1 cellular context compared by ENCODE assay signal in genomic region chr22:20093437-20093836, GRCh38.
TF ChIP-seq lines count a peak whose summit lies in the region.

No MANE protein-coding gene starts in this region.

TF ChIP-seq in SK-N-SH, 30 proteins besides CTCF, POLR2A, EP300 and RAD21:
- TF ChIP-seq YY1 (IDR thresholded peaks at IDR 0.05; ENCODE audit: low read depth) = no peak
- no peak for TF ChIP-seq REST (IDR thresholded peaks at IDR 0.05; ENCODE audit: low read depth, low read length)
- TF ChIP-seq GATA2 (CRISPR knock-in tag; IDR thresholded peaks at IDR 0.05) = no peak
- TF ChIP-seq MXI1 (IDR thresholded peaks at IDR 0.05; ENCODE audit: low read depth, low read length) = no peak
- no peak for TF ChIP-seq RXRA (IDR thresholded peaks at IDR 0.05; ENCODE audit: borderline replicate concordance, low read depth)
- TF ChIP-seq PBX3 (IDR thresholded peaks at IDR 0.05) = no peak
- no peak for TF ChIP-seq ZBTB33 (IDR thresholded peaks at IDR 0.05; ENCODE audit: borderline replicate concordance, low read depth)
- TF ChIP-seq TAF1 (IDR thresholded peaks at IDR 0.05; ENCODE audit: borderline replicate concordance, low read depth, low read length) = no peak
- no peak for TF ChIP-seq TEAD4 (IDR thresholded peaks at IDR 0.05; ENCODE audit: borderline replicate concordance, insufficient read depth)
- TF ChIP-seq POLR2AphosphoS5 (IDR thresholded peaks at IDR 0.05; ENCODE audit: low read depth, low read length) = no peak
- TF ChIP-seq CHD2 (IDR thresholded peaks at IDR 0.05; ENCODE audit: low read length, partially characterized antibody) = no peak
- no peak for TF ChIP-seq ELF1 (IDR thresholded peaks at IDR 0.05)
- TF ChIP-seq MAX (IDR thresholded peaks at IDR 0.05; ENCODE audit: low read depth) = no peak
- TF ChIP-seq IRF3 (IDR thresholded peaks at IDR 0.05; ENCODE audit: low read depth, low read length) = no peak
- TF ChIP-seq FOSL2 (IDR thresholded peaks at IDR 0.05; ENCODE audit: borderline replicate concordance, low read depth) = no peak
- no peak for TF ChIP-seq GABPA (IDR thresholded peaks at IDR 0.05; ENCODE audit: low read depth)
- no peak for TF ChIP-seq USF1 (IDR thresholded peaks at IDR 0.05; ENCODE audit: borderline replicate concordance, low read depth)
- no peak for TF ChIP-seq SIN3A (IDR thresholded peaks at IDR 0.05; ENCODE audit: borderline replicate concordance, low read depth, low read length)
- TF ChIP-seq NRF1 (IDR thresholded peaks at IDR 0.05; ENCODE audit: low read depth, low read length) = no peak
